Comparison of ENCODE assay signal across 22 cellular contexts in genomic region chr12:68461645-68462044, GRCh38.
"Had no signal": no experiment of that assay in that cellular context is flagged by ENCODE, and none has a peak within 500 bp of the region (broad histone marks: within the 10 kb centered on the region; RNA-seq: fewer than 3 reads in every experiment).

No MANE protein-coding gene starts in this region.

- H2AFZ ChIP-seq: hepatocyte had no signal

- H3K4me3 ChIP-seq: colonic mucosa, gastroesophageal sphincter, heart left ventricle, hepatocyte, left lung, lower lobe of right lung, mucosa of descending colon had no signal

- H3K27me3 ChIP-seq: colonic mucosa, foreskin keratinocyte, gastroesophageal sphincter, heart left ventricle, hepatocyte, left lung had no signal

- H3K79me2 ChIP-seq: hepatocyte had no signal

- H3K4me1 ChIP-seq: colonic mucosa, foreskin keratinocyte, gastroesophageal sphincter, heart left ventricle, left lung, lower lobe of right lung had no signal

- H3K27ac ChIP-seq: colonic mucosa, epithelial cell of prostate, foreskin keratinocyte, gastroesophageal sphincter, heart left ventricle, hepatocyte, left lung, lower lobe of right lung had no signal

- H3K4me2 ChIP-seq: hepatocyte had no signal

- H3K36me3 ChIP-seq: colonic mucosa, gastroesophageal sphincter, heart left ventricle, left lung, lower lobe of right lung had no signal

- H3K9me3 ChIP-seq: colonic mucosa, gastroesophageal sphincter, left lung, lower lobe of right lung, mucosa of descending colon had no signal

- ATAC-seq: esophagus mucosa, foreskin keratinocyte, gastroesophageal sphincter, heart left ventricle, left cardiac atrium, left lung, left ventricle myocardium superior, lower lobe of right lung, mucosa of descending colon had no signal

- DNase-seq: colonic mucosa; cortex of kidney; effector CD8-positive, alpha-beta T cell; effector memory CD8-positive, alpha-beta T cell; endodermal cell; erythroblast; foreskin keratinocyte; heart left ventricle; hypothalamus; left cardiac atrium; left lung; left ventricle myocardium superior; lower lobe of right lung; mesenchymal stem cell; mucosa of descending colon had no signal

- FAIRE-seq: frontal cortex, islet of Langerhans, keratinocyte had no signal
